Comparison of ENCODE assay signal across 9 cellular contexts in genomic region chr14:75257241-75257640, GRCh38. TPM values are rescaled to one million over a fixed set of nuclear protein-coding genes. Genes with fewer than 3 reads are reported as not detected.
DNase-seq lines count a peak whose midpoint lies in the region; ATAC-seq, FAIRE-seq and TF ChIP-seq lines count a peak whose summit lies in the region.
"Had no signal": no experiment of that assay in that cellular context is flagged by ENCODE, and none has a peak within 500 bp of the region (broad histone marks: within the 10 kb centered on the region; RNA-seq: fewer than 3 reads in every experiment).

No MANE protein-coding gene starts in this region.

- TF ChIP-seq CTCF in osteoblast (IDR thresholded peaks at IDR 0.05; ENCODE audit: extremely low read depth, low read depth, low read length) = no peak
- TF ChIP-seq CTCF in D721Med (IDR thresholded peaks at IDR 0.05; ENCODE audit: insufficient read depth, missing control alignments) = no peak
- TF ChIP-seq CTCF in SK-N-SH (IDR thresholded peaks at IDR 0.05) = no peak

- H3K9me2 ChIP-seq in SK-N-SH = no peaks in the 10 kb centered on the region

- no peaks in the 10 kb centered on the region for H3K27me3 ChIP-seq in BLaER1
- H3K27me3 ChIP-seq in osteoblast (ENCODE audit: insufficient read depth, low read length) = peaks cover 9% of the 10 kb centered on the region
- no peaks in the 10 kb centered on the region for H3K27me3 ChIP-seq in SK-N-SH (ENCODE audit: insufficient read depth)

- H3K4me3 Mint-ChIP-seq in effector memory CD8-positive, alpha-beta T cell = peak overlapping the region; percentile 1 to 49

- H3K79me2 ChIP-seq in osteoblast (ENCODE audit: insufficient read depth, low read length) (no peaks in the 10 kb centered on the region), SK-N-SH (ENCODE audit: insufficient read depth) (no peaks in the 10 kb centered on the region)

- POLR2A ChIA-PET in SK-N-SH (lab: Yijun Ruan, JAX) = no interaction called here

- CTCF ChIA-PET in SK-N-SH (lab: Yijun Ruan, JAX) = no interaction called here

- no peak for TF ChIP-seq RAD21 in SK-N-SH (IDR thresholded peaks at IDR 0.05; ENCODE audit: low read length)

- H3K27ac ChIP-seq in BLaER1 = no peak overlapping the region
- peak overlapping the region; percentile 99 for H3K27ac ChIP-seq in osteoblast (ENCODE audit: low read depth, low read length)
- peak overlapping the region in 1 of 2 experiments; percentile 96; a peak in 1 of 4 replicates for H3K27ac ChIP-seq in SK-N-SH (ENCODE audit: low read depth in 2 of 2, low read length in 1 of 2)

- peak overlapping the region; percentile 11 for H2AFZ ChIP-seq in osteoblast (ENCODE audit: low read length)
- H2AFZ ChIP-seq in SK-N-SH (ENCODE audit: low read depth) = no peak overlapping the region

- H3K4me3 ChIP-seq in BLaER1 (no peak overlapping the region), osteoblast (ENCODE audit: insufficient read depth, low read length) (no peak overlapping the region), SK-N-SH (ENCODE audit: low read depth in 2 of 2, low read length in 1 of 2) (no peak overlapping the region)

- H3F3A ChIP-seq in SK-N-SH (replicated peaks; ENCODE audit: insufficient read depth) = peaks cover 6% of the 10 kb centered on the region

- FAIRE-seq in D721Med (lab: Jason Lieb, UNC) = no peak

- no peaks in the 10 kb centered on the region for H4K20me1 ChIP-seq in BLaER1
- no peaks in the 10 kb centered on the region for H4K20me1 ChIP-seq in osteoblast (ENCODE audit: insufficient read depth, low read length)
- no peaks in the 10 kb centered on the region for H4K20me1 ChIP-seq in SK-N-SH (ENCODE audit: insufficient read depth)

- no peak for ATAC-seq in effector memory CD8-positive, alpha-beta T cell (replicated peaks)

- H3K36me3 ChIP-seq in BLaER1 = no peaks in the 10 kb centered on the region
- H3K36me3 ChIP-seq in osteoblast (ENCODE audit: insufficient read depth, low read length) = no peaks in the 10 kb centered on the region
- H3K36me3 ChIP-seq in SK-N-SH (replicated peaks in 1 of 2; ENCODE audit: control insufficient read depth in 1 of 2, insufficient read depth in 2 of 2, low read length in 1 of 2) = no peaks in the 10 kb centered on the region

- H3K4me1 Mint-ChIP-seq in effector memory CD8-positive, alpha-beta T cell (ENCODE audit: low read depth in 2 of 2) = peaks cover 14 to 16% of the 10 kb centered on the region in 2 donors

- H3K4me2 ChIP-seq in BLaER1 (peak overlapping the region; percentile 93), osteoblast (ENCODE audit: insufficient read depth, low read length) (no peak overlapping the region), SK-N-SH (no peak overlapping the region)

- H3K36me3 Mint-ChIP-seq in effector memory CD8-positive, alpha-beta T cell (ENCODE audit: insufficient read depth) = peaks cover 24% of the 10 kb centered on the region

- H3K27me3 Mint-ChIP-seq in effector memory CD8-positive, alpha-beta T cell = no peaks in the 10 kb centered on the region

- peaks cover 55% of the 10 kb centered on the region for H3K4me1 ChIP-seq in BLaER1
- H3K4me1 ChIP-seq in osteoblast (ENCODE audit: insufficient read depth, low read length) = peaks cover 22% of the 10 kb centered on the region
- H3K4me1 ChIP-seq in SK-N-SH (ENCODE audit: control insufficient read depth in 1 of 2, insufficient read depth in 2 of 2, low read depth in 1 of 2, low read length in 1 of 2) = peaks cover 17 to 20% of the 10 kb centered on the region in 2 experiments; a peak in 3 of 4 replicates

- H3K9me3 Mint-ChIP-seq in effector memory CD8-positive, alpha-beta T cell = no peaks in the 10 kb centered on the region

- no peak for TF ChIP-seq EP300 in SK-N-SH (IDR thresholded peaks at IDR 0.05; ENCODE audit: borderline replicate concordance in 1 of 2, low read depth in 1 of 2, low read length in 1 of 2)

- no peaks in the 10 kb centered on the region for H3K9me3 ChIP-seq in BLaER1
- H3K9me3 ChIP-seq in osteoblast (ENCODE audit: low read depth, low read length) = no peaks in the 10 kb centered on the region
- H3K9me3 ChIP-seq in SK-N-SH = no peaks in the 10 kb centered on the region

- DNase-seq in HT1080 (ENCODE audit: low read depth) (peak; percentile 86), osteoblast (ENCODE audit: insufficient read length, low spot score, missing footprints) (peak; percentile 72), D721Med (ENCODE audit: insufficient read length, low spot score) (no peak), cerebellar nuclear complex (lab: John Stamatoyannopoulos, UW) (no peak), SK-N-SH (no peak)
- DNase-seq in effector memory CD8-positive, alpha-beta T cell = no peak
- DNase-seq in effector CD8-positive, alpha-beta T cell (lab: John Stamatoyannopoulos, UW) = no peak
- DNase-seq: activated CD4-positive, alpha-beta T cell treated with anti-CD3 and anti-CD28 coated beads for 4 hours had no signal

- WGBS in SK-N-SH (ENCODE audit: low lambda C conversion rate) = 78% methylated on average over 3 of the region's 3 CpGs

- H3K9ac ChIP-seq in BLaER1 (no peak overlapping the region), SK-N-SH (no peak overlapping the region)

- H3K27ac Mint-ChIP-seq in effector memory CD8-positive, alpha-beta T cell = peak overlapping the region; percentile 98 to 99

TF ChIP-seq in SK-N-SH, 30 proteins besides CTCF, POLR2A, EP300 and RAD21:
- TF ChIP-seq MAX (IDR thresholded peaks at IDR 0.05; ENCODE audit: low read depth) = no peak
- no peak for TF ChIP-seq REST (IDR thresholded peaks at IDR 0.05; ENCODE audit: low read depth, low read length)
- no peak for TF ChIP-seq JUND (IDR thresholded peaks at IDR 0.05)
- no peak for TF ChIP-seq FOXM1 (IDR thresholded peaks at IDR 0.05; ENCODE audit: low read depth)
- no peak for TF ChIP-seq USF2 (IDR thresholded peaks at IDR 0.05; ENCODE audit: borderline replicate concordance, low read depth, low read length)
- no peak for TF ChIP-seq POLR2AphosphoS5 (IDR thresholded peaks at IDR 0.05; ENCODE audit: low read depth, low read length)
TF ChIP-seq in SK-N-SH: peak in this region for 0.

RNA-seq across cellular contexts. Expression of gene FOS, which starts 21.4 kb away (rescaled TPM):
- 2.2 and 3.2 TPM in 2 replicates for total RNA-seq in HT1080 (2014; rRNA removed; shearing (Covaris generic))
- 1.1 and 2.4 TPM in 2 replicates for polyA plus RNA-seq in HT1080 (2015; cell fraction: cytosol; rRNA removed)
- polyA plus RNA-seq in HT1080 (2015; cell fraction: nucleus; rRNA removed) = 11.4 and 34.0 TPM in 2 replicates
- 42.3 and 63.6 TPM in 2 replicates for total RNA-seq in osteoblast
- 285 and 309 TPM in 2 replicates for polyA plus RNA-seq in SK-N-SH (2012; rRNA removed)
- polyA plus RNA-seq in SK-N-SH (2012; cell fraction: cytosol; rRNA removed) = 143 and 157 TPM in 2 replicates
- polyA plus RNA-seq in SK-N-SH (2012; cell fraction: nucleus; rRNA removed) = 1,026 and 1,160 TPM in 2 replicates

Comparison
In these comparisons a context has a peak if more than half of its experiments do, and no peak if none do; other contexts are left out.
1. DNase-seq: peak in HT1080 (single experiment) and osteoblast (single experiment); none in effector memory CD8-positive, alpha-beta T cell (0 of 3), D721Med (single experiment), cerebellar nuclear complex (0 of 2), effector CD8-positive, alpha-beta T cell (single experiment) and SK-N-SH (single experiment).
2. RNA of gene FOS, which starts 21.4 kb away (total RNA-seq): 42.3 to 63.6 TPM in osteoblast; 2.2 to 3.2 TPM in HT1080; every median in the first group is over 10 times any median in the second.